Comparison of ENCODE assay signal across 23 cellular contexts in genomic region chr9:124409410-124409809, GRCh38. TPM values are rescaled to one million over a fixed set of nuclear protein-coding genes. Genes with fewer than 3 reads are reported as not detected.
"Had no signal": no experiment of that assay in that cellular context is flagged by ENCODE, and none has a peak within 500 bp of the region (broad histone marks: within the 10 kb centered on the region; RNA-seq: fewer than 3 reads in every experiment).

No MANE protein-coding gene starts in this region.

- H3K27ac ChIP-seq: cardiac muscle cell, tibial artery had no signal

- H3K9me3 ChIP-seq: gastrocnemius medialis, tibial artery had no signal

- H3K27ac Mint-ChIP-seq: activated naive CD4-positive, alpha-beta T cell treated with anti-CD3 and anti-CD28 coated beads, Interleukin-2, amount 50 U/mL, for 24 hours; activated T-cell treated with anti-CD3 and anti-CD28 coated beads, Interleukin-2, amount 50 U/mL, for 72 hours; natural killer cell treated with Interleukin-12 subunit alpha and Interleukin-12 subunit beta and Interleukin-15 and Interleukin-18, amount 100 ng/mL, for 72 hours; T-helper 2 cell treated with Interferon-gamma antibody and Interleukin-4, amounts not matched to agents 5 μg/mL and 100 μg/mL, for 36 hours had no signal

- H3K27me3 Mint-ChIP-seq: activated naive CD4-positive, alpha-beta T cell treated with anti-CD3 and anti-CD28 coated beads, Interleukin-2, amount 50 U/mL, for 24 hours; natural killer cell treated with Interleukin-12 subunit alpha and Interleukin-12 subunit beta and Interleukin-15 and Interleukin-18, amount 100 ng/mL, for 72 hours had no signal

- FAIRE-seq: kidney, TTC549 had no signal

- H3K4me3 Mint-ChIP-seq: activated naive CD4-positive, alpha-beta T cell treated with anti-CD3 and anti-CD28 coated beads, Interleukin-2, amount 50 U/mL, for 24 hours; activated T-cell treated with anti-CD3 and anti-CD28 coated beads, Interleukin-2, amount 50 U/mL, for 72 hours; natural killer cell treated with Interleukin-12 subunit alpha and Interleukin-12 subunit beta and Interleukin-15 and Interleukin-18, amount 100 ng/mL, for 72 hours; T-helper 2 cell treated with Interferon-gamma antibody and Interleukin-4, amounts not matched to agents 5 μg/mL and 100 μg/mL, for 36 hours had no signal

- H3K27me3 ChIP-seq: cardiac muscle cell, gastrocnemius medialis, tibial artery had no signal

- H3K9me3 Mint-ChIP-seq: activated naive CD4-positive, alpha-beta T cell treated with anti-CD3 and anti-CD28 coated beads, Interleukin-2, amount 50 U/mL, for 24 hours; activated T-cell treated with anti-CD3 and anti-CD28 coated beads, Interleukin-2, amount 50 U/mL, for 72 hours; natural killer cell treated with Interleukin-12 subunit alpha and Interleukin-12 subunit beta and Interleukin-15 and Interleukin-18, amount 100 ng/mL, for 72 hours; T-helper 2 cell treated with Interferon-gamma antibody and Interleukin-4, amounts not matched to agents 5 μg/mL and 100 μg/mL, for 36 hours had no signal

- ATAC-seq: activated T-cell treated with anti-CD3 and anti-CD28 coated beads, Interleukin-2, amount 50 U/mL, for 72 hours; gastrocnemius medialis; natural killer cell treated with Interleukin-12 subunit alpha and Interleukin-12 subunit beta and Interleukin-15 and Interleukin-18, amount 100 ng/mL, for 72 hours had no signal

- H3K4me3 ChIP-seq: cardiac muscle cell, gastrocnemius medialis, tibial artery had no signal

- DNase-seq: activated CD4-positive, alpha-beta T cell treated with anti-CD3 and anti-CD28 coated beads, Interleukin-2, amount 50 U/mL, for 4 hours; activated gamma-delta T cell; activated T-cell treated with anti-CD3 and anti-CD28 coated beads, Interleukin-2, amount 50 U/mL, for 72 hours; amniotic stem cell; head of caudate nucleus; kidney; stimulated activated CD4-positive, alpha-beta T cell treated with anti-CD3 and anti-CD28 coated beads, Interleukin-12 subunit alpha, Interleukin-12 subunit beta, amount 100 ng/mL, for 4 hours; stimulated activated CD4-positive, alpha-beta T cell treated with anti-CD3 and anti-CD28 coated beads, Interleukin-1b, Interleukin-23, amount 100 ng/mL, for 48 hours; stimulated activated CD8-positive, alpha-beta memory T cell treated with anti-CD3 and anti-CD28 coated beads, Interleukin-4, amount 100 ng/mL, for 48 hours; stimulated activated naive CD4-positive, alpha-beta T cell treated with Interleukin-2 at 50 U/mL for 16 hours; substantia nigra; tibial artery had no signal

RNA-seq across cellular contexts. Expression of gene ADGRD2, which starts 40.8 kb away (rescaled TPM):
- total RNA-seq: activated CD8-positive, alpha-beta memory T cell treated with anti-CD3 and anti-CD28 coated beads for 36 hours; activated T-cell treated with anti-CD3 and anti-CD28 coated beads, Interleukin-2, amount 50 U/mL, for 72 hours; cardiac muscle cell; chondrocyte; dermis microvascular lymphatic vessel endothelial cell; gastrocnemius medialis; kidney; mesenteric fat pad; natural killer cell treated with Interleukin-12 subunit alpha and Interleukin-12 subunit beta and Interleukin-15 and Interleukin-18, amount 100 ng/mL, for 72 hours; urinary bladder had no signal
- polyA plus RNA-seq: cardiac muscle cell, urinary bladder had no signal
